ENCODE assay signal across 14 cellular contexts in the genomic region with DNA sequence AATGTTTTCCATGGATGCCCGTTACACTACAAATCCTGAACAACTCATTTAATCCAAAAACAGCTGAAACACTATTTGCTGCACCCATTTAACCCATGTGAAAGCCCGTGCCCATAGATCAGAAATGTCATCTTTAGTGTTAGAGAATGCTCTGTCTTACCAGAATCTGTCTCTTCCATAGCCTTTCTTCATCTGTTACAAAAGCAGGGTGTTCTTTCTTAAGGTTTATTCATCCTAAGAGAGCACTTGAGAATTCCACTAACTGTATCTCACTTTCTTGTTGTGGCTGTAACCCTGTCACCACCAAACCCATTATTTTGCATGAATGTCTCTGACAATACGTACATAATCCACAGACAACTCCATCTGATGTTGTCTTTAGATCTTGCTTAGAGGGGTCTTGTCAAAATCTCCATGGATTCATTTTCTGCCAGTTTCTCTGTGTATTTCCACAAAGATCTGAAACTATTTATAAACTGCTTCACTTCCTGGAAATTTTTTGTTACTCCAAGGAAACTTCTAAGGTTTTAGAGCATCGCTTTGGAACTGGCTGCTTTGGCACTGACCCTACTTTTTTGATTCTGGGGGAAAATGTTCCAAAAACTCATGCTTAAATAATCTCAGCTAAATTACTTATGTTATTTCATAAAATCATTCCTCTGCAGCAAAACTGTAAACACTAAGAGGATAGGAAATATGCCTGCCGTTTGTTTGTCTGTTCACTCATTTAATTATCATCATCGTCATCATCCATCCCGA.
DNase-seq lines count a peak whose midpoint lies in the region; ATAC-seq, FAIRE-seq and TF ChIP-seq lines count a peak whose summit lies in the region.
"Had no signal": no experiment of that assay in that cellular context is flagged by ENCODE, and none has a peak within 500 bp of the region (broad histone marks: within the 10 kb centered on the region; RNA-seq: fewer than 3 reads in every experiment).

No MANE protein-coding gene starts in this region.

- peak overlapping the region; percentile 97 for H2BK120ac ChIP-seq in trophoblast cell (ENCODE audit: insufficient read depth, low read length, poor library complexity)

- H3K18ac ChIP-seq in trophoblast cell (ENCODE audit: low read length): no peak overlapping the region

- H3K4me3 ChIP-seq in astrocyte (ENCODE audit: insufficient read depth, low read depth, low read length) (no peak overlapping the region), trophoblast cell (ENCODE audit: low read depth, low read length) (no peak overlapping the region)

- H3K27me3 Mint-ChIP-seq in astrocyte (ENCODE audit: low read depth, unreplicated experiment) (no peaks in the 10 kb centered on the region), type B pancreatic cell (no peaks in the 10 kb centered on the region)
- H3K27me3 Mint-ChIP-seq: dendritic cell treated with granulocyte-macrophage colony-stimulating factor and Interleukin-4, amounts not matched to agents 40 ng/mL and 50 ng/mL, for 4 days had no signal

- H3K4me3 Mint-ChIP-seq in astrocyte (ENCODE audit: unreplicated experiment) (no peak overlapping the region), type B pancreatic cell (peak overlapping the region; percentile 8)
- H3K4me3 Mint-ChIP-seq: activated naive CD8-positive, alpha-beta T cell; dendritic cell treated with granulocyte-macrophage colony-stimulating factor and Interleukin-4, amounts not matched to agents 40 ng/mL and 50 ng/mL, for 4 days had no signal

- H3K9me3 Mint-ChIP-seq in astrocyte (ENCODE audit: unreplicated experiment) (peaks cover 1% of the 10 kb centered on the region), type B pancreatic cell (no peaks in the 10 kb centered on the region)
- H3K9me3 Mint-ChIP-seq: dendritic cell treated with granulocyte-macrophage colony-stimulating factor and Interleukin-4, amounts not matched to agents 40 ng/mL and 50 ng/mL, for 4 days had no signal

- WGBS in trophoblast cell (ENCODE audit: extremely low coverage, insufficient coverage, insufficient read length): no CpG with 5 or more reads among the region's 7 CpGs

- H3K9ac ChIP-seq in astrocyte (ENCODE audit: low read length): peak overlapping the region; percentile 42
- no peak overlapping the region for H3K9ac ChIP-seq in trophoblast cell (ENCODE audit: low read length)

- ATAC-seq in GM18519 (IDR thresholded peaks at IDR 0.05; ENCODE audit: low FRiP score, unreplicated experiment): no peak
- no peak for ATAC-seq in HG03108 (IDR thresholded peaks at IDR 0.05; ENCODE audit: unreplicated experiment)

- H3K4me2 ChIP-seq in astrocyte (ENCODE audit: low read length): peak overlapping the region; percentile 65
- no peak overlapping the region for H3K4me2 ChIP-seq in trophoblast cell (ENCODE audit: low read length)

- peaks cover 24% of the 10 kb centered on the region for H3K4me1 ChIP-seq in astrocyte (ENCODE audit: insufficient read depth, low read length)
- H3K4me1 ChIP-seq in trophoblast cell (ENCODE audit: control insufficient read depth in 1 of 2, insufficient read depth in 2 of 2, low read length in 2 of 2): peaks cover 4 to 8% of the 10 kb centered on the region in 2 experiments

- TF ChIP-seq CTCF in astrocyte (IDR thresholded peaks at IDR 0.05; ENCODE audit: insufficient read depth, low read depth, low read length) (no peak), type B pancreatic cell (conservative IDR thresholded peaks at IDR 0.05) (no peak)

- no peaks in the 10 kb centered on the region for H3K9me3 ChIP-seq in astrocyte (ENCODE audit: insufficient read depth, low read depth, low read length)
- H3K9me3 ChIP-seq in trophoblast cell (ENCODE audit: insufficient read depth, low read depth, low read length): no peaks in the 10 kb centered on the region

- no peaks in the 10 kb centered on the region for H3K79me2 ChIP-seq in astrocyte (ENCODE audit: insufficient read depth, low read length)
- H3K79me2 ChIP-seq in trophoblast cell (ENCODE audit: control insufficient read depth, insufficient read depth, low read length, poor library complexity): peaks cover 6% of the 10 kb centered on the region

- H4K91ac ChIP-seq in trophoblast cell (ENCODE audit: low read depth, low read length): peak overlapping the region; percentile 83

- H2BK12ac ChIP-seq in trophoblast cell (ENCODE audit: low read length): peak overlapping the region; percentile 100

- H3K23ac ChIP-seq in trophoblast cell (ENCODE audit: low read length): no peak overlapping the region

- H3K36me3 ChIP-seq in astrocyte (ENCODE audit: insufficient read depth, low read length): no peaks in the 10 kb centered on the region
- H3K36me3 ChIP-seq in trophoblast cell (ENCODE audit: control insufficient read depth in 1 of 2, insufficient read depth in 2 of 2, low read length in 2 of 2): no peaks in the 10 kb centered on the region

- H2AFZ ChIP-seq in astrocyte (ENCODE audit: low read depth, low read length) (peak overlapping the region; percentile 8), trophoblast cell (ENCODE audit: insufficient read depth, low read length, poor library complexity) (no peak overlapping the region)

- H3K36me3 Mint-ChIP-seq in astrocyte (ENCODE audit: low read depth, unreplicated experiment) (no peaks in the 10 kb centered on the region), type B pancreatic cell (no peaks in the 10 kb centered on the region)
- H3K36me3 Mint-ChIP-seq: activated naive CD8-positive, alpha-beta T cell had no signal

- peak overlapping the region; percentile 92 for H3K14ac ChIP-seq in trophoblast cell (ENCODE audit: low read length)

- peaks cover 32% of the 10 kb centered on the region for H3K79me1 ChIP-seq in trophoblast cell (ENCODE audit: low read length)

- peaks cover 42% of the 10 kb centered on the region for H3K4me1 Mint-ChIP-seq in astrocyte (ENCODE audit: low read depth, unreplicated experiment)
- H3K4me1 Mint-ChIP-seq in type B pancreatic cell (ENCODE audit: unreplicated experiment): peaks cover 22% of the 10 kb centered on the region

- H2AK5ac ChIP-seq in trophoblast cell (ENCODE audit: low read length): peak overlapping the region; percentile 94

- H3K4ac ChIP-seq in trophoblast cell (ENCODE audit: low read depth, low read length): no peak overlapping the region

- peak overlapping the region; percentile 77 for H4K8ac ChIP-seq in trophoblast cell (ENCODE audit: low read depth, low read length)

- peak overlapping the region; percentile 61 for H3K27ac ChIP-seq in astrocyte (ENCODE audit: low read depth, low read length)
- H3K27ac ChIP-seq in trophoblast cell (ENCODE audit: low read depth, low read length): peak overlapping the region; percentile 95
- H3K27ac ChIP-seq: C4-2B had no signal

- H3K27ac Mint-ChIP-seq in astrocyte (ENCODE audit: unreplicated experiment) (peak overlapping the region; percentile 48), type B pancreatic cell (no peak overlapping the region)
- H3K27ac Mint-ChIP-seq: activated naive CD8-positive, alpha-beta T cell; dendritic cell treated with granulocyte-macrophage colony-stimulating factor and Interleukin-4, amounts not matched to agents 40 ng/mL and 50 ng/mL, for 4 days had no signal

- H4K20me1 ChIP-seq in astrocyte (ENCODE audit: insufficient read depth, low read length): no peaks in the 10 kb centered on the region

- no peak overlapping the region for H2BK5ac ChIP-seq in trophoblast cell (ENCODE audit: low read depth, low read length, poor library complexity)

- no peak overlapping the region for H4K12ac ChIP-seq in trophoblast cell (ENCODE audit: low read depth, low read length)

- FAIRE-seq in astrocyte (lab: Jason Lieb, UNC): peak; percentile 20
- FAIRE-seq: GM19239, H1 had no signal

- DNase-seq in astrocyte (ENCODE audit: low read depth) (no peak), fibroblast of peridontal ligament (ENCODE audit: extremely low read depth) (peak; percentile 67), trophoblast cell (no peak), type B pancreatic cell (ENCODE audit: extremely low spot score, unreplicated experiment) (no peak), OCI-M2 (lab: John Stamatoyannopoulos, UW; ENCODE audit: unreplicated experiment) (no peak)
- DNase-seq: NCI-H2081; stimulated activated CD4-positive, alpha-beta T cell treated with anti-CD3 and anti-CD28 coated beads, Interleukin-15, amount 100 ng/mL, for 24 hours had no signal

- no peaks in the 10 kb centered on the region for H3K27me3 ChIP-seq in astrocyte (ENCODE audit: insufficient read depth, low read length)
- no peaks in the 10 kb centered on the region for H3K27me3 ChIP-seq in trophoblast cell (ENCODE audit: insufficient read depth, low read length)
